ENCODE assay signal across 19 cellular contexts in the genomic region with DNA sequence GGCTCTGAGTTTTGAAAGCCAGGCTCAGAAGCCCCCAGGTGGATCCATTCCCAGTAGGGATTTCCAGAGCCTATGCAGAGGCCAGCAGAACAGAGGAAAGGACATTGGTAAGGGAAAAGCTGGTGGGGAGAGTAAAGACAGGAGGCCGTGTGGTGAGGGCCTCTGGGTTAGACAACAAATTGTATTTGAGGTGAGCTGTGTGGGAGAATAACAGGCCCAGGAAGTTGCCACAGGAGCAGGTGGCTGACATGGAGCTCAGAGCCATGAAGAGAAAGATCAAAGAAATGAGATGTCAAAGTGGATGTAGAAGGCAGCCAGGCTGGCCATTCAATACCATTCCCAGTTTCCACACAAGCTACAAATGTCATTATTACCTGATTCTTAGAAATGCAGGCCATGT. TPM values are rescaled to one million over a fixed set of nuclear protein-coding genes. Genes with fewer than 3 reads are reported as not detected.
DNase-seq lines count a peak whose midpoint lies in the region; ATAC-seq and TF ChIP-seq lines count a peak whose summit lies in the region.
"Had no signal": no experiment of that assay in that cellular context is flagged by ENCODE, and none has a peak within 500 bp of the region (broad histone marks: within the 10 kb centered on the region; RNA-seq: fewer than 3 reads in every experiment).

No MANE protein-coding gene starts in this region.

- CTCF ChIA-PET in activated CD4-positive, alpha-beta memory T cell treated with anti-CD3 and anti-CD28 coated beads, Interleukin-2, amount 10 ng/mL, durations not matched to agents 7 days and 5 days (lab: Charles Lee), result interaction anchor here (0.9 kb wide), 1 partner anchor 86 kb away, joined by 3 read pairs; no protein-coding TSS in a partner anchor
- CTCF ChIA-PET in activated CD4-positive, alpha-beta memory T cell treated with anti-CD3 and anti-CD28 coated beads for 36 hours (lab: Charles Lee), result no interaction called here
- CTCF ChIA-PET in CD4-positive, alpha-beta memory T cell (lab: Charles Lee; ENCODE audit: partially characterized antibody), result interaction anchor here (1.4 to 1.6 kb wide), 2 partner anchors 11 to 86 kb away, joined by 3 to 6 read pairs; no protein-coding TSS in a partner anchor
- CTCF ChIA-PET in T-cell (lab: Charles Lee) (no interaction called here), Calu3 (lab: Charles Lee) (no interaction called here)

- peak overlapping the region; percentile 42 for H3K27ac Mint-ChIP-seq in activated CD4-positive, alpha-beta memory T cell treated with anti-CD3 and anti-CD28 coated beads, Interleukin-2, amount 10 ng/mL, durations not matched to agents 7 days and 5 days
- H3K27ac Mint-ChIP-seq in activated CD4-positive, alpha-beta memory T cell treated with anti-CD3 and anti-CD28 coated beads for 36 hours, result no peak overlapping the region
- peak overlapping the region in 5 of 7 donors; percentile 50 to 86 (median 56) for H3K27ac Mint-ChIP-seq in CD4-positive, alpha-beta memory T cell
- H3K27ac Mint-ChIP-seq in T-cell (peak overlapping the region; percentile 20 to 42), memory B cell (peak overlapping the region; percentile 3), Calu3 (ENCODE audit: unreplicated experiment) (no peak overlapping the region)
- H3K27ac Mint-ChIP-seq: IgD-negative memory B cell had no signal

- no peaks in the 10 kb centered on the region for H3K27me3 Mint-ChIP-seq in activated CD4-positive, alpha-beta memory T cell treated with anti-CD3 and anti-CD28 coated beads, Interleukin-2, amount 10 ng/mL, durations not matched to agents 7 days and 5 days
- H3K27me3 Mint-ChIP-seq in activated CD4-positive, alpha-beta memory T cell treated with anti-CD3 and anti-CD28 coated beads for 36 hours, result no peaks in the 10 kb centered on the region
- no peaks in the 10 kb centered on the region for H3K27me3 Mint-ChIP-seq in CD4-positive, alpha-beta memory T cell
- H3K27me3 Mint-ChIP-seq in T-cell (no peaks in the 10 kb centered on the region), memory B cell (no peaks in the 10 kb centered on the region), Calu3 (ENCODE audit: unreplicated experiment) (no peaks in the 10 kb centered on the region)
- H3K27me3 Mint-ChIP-seq: CD8-positive, alpha-beta memory T cell; IgD-negative memory B cell had no signal

- no peak for TF ChIP-seq CTCF in vagina (IDR thresholded peaks at IDR 0.05)
- no peak for TF ChIP-seq CTCF in Calu3 (IDR thresholded peaks at IDR 0.05; ENCODE audit: unreplicated experiment)

- peaks cover 23% of the 10 kb centered on the region for H3K4me1 Mint-ChIP-seq in activated CD4-positive, alpha-beta memory T cell treated with anti-CD3 and anti-CD28 coated beads, Interleukin-2, amount 10 ng/mL, durations not matched to agents 7 days and 5 days
- H3K4me1 Mint-ChIP-seq in activated CD4-positive, alpha-beta memory T cell treated with anti-CD3 and anti-CD28 coated beads for 36 hours (ENCODE audit: low read depth), result no peaks in the 10 kb centered on the region
- H3K4me1 Mint-ChIP-seq in CD4-positive, alpha-beta memory T cell, result peaks cover 9 to 12% (median 10%) of the 10 kb centered on the region in 4 donors
- H3K4me1 Mint-ChIP-seq in T-cell, result peaks cover 0 to 11% (median 2%) of the 10 kb centered on the region in 3 donors
- no peaks in the 10 kb centered on the region for H3K4me1 Mint-ChIP-seq in memory B cell
- no peaks in the 10 kb centered on the region for H3K4me1 Mint-ChIP-seq in Calu3 (ENCODE audit: low read depth, unreplicated experiment)

- H3K27ac ChIP-seq in CD4-positive, alpha-beta memory T cell (ENCODE audit: low read depth, low read length), result no peak overlapping the region
- H3K27ac ChIP-seq in vagina, result no peak overlapping the region
- H3K27ac ChIP-seq: A549, SJCRH30 had no signal

- no peaks in the 10 kb centered on the region for H3K27me3 ChIP-seq in CD4-positive, alpha-beta memory T cell (ENCODE audit: insufficient read depth, low read length)
- H3K27me3 ChIP-seq in vagina, result no peaks in the 10 kb centered on the region
- H3K27me3 ChIP-seq: SJCRH30 had no signal

- H3K36me3 Mint-ChIP-seq in activated CD4-positive, alpha-beta memory T cell treated with anti-CD3 and anti-CD28 coated beads, Interleukin-2, amount 10 ng/mL, durations not matched to agents 7 days and 5 days (ENCODE audit: low read depth), result peaks cover 79% of the 10 kb centered on the region
- peaks cover 59% of the 10 kb centered on the region for H3K36me3 Mint-ChIP-seq in activated CD4-positive, alpha-beta memory T cell treated with anti-CD3 and anti-CD28 coated beads for 36 hours
- no peaks in the 10 kb centered on the region for H3K36me3 Mint-ChIP-seq in CD4-positive, alpha-beta memory T cell
- H3K36me3 Mint-ChIP-seq in T-cell, result peaks cover 3% of the 10 kb centered on the region
- H3K36me3 Mint-ChIP-seq in memory B cell, result no peaks in the 10 kb centered on the region
- peaks cover 20% of the 10 kb centered on the region for H3K36me3 Mint-ChIP-seq in Calu3 (ENCODE audit: insufficient read depth, unreplicated experiment)
- H3K36me3 Mint-ChIP-seq: IgD-negative memory B cell had no signal

- no peaks in the 10 kb centered on the region for H3K9me3 Mint-ChIP-seq in activated CD4-positive, alpha-beta memory T cell treated with anti-CD3 and anti-CD28 coated beads, Interleukin-2, amount 10 ng/mL, durations not matched to agents 7 days and 5 days
- H3K9me3 Mint-ChIP-seq in activated CD4-positive, alpha-beta memory T cell treated with anti-CD3 and anti-CD28 coated beads for 36 hours, result no peaks in the 10 kb centered on the region
- no peaks in the 10 kb centered on the region for H3K9me3 Mint-ChIP-seq in CD4-positive, alpha-beta memory T cell
- no peaks in the 10 kb centered on the region for H3K9me3 Mint-ChIP-seq in T-cell
- no peaks in the 10 kb centered on the region for H3K9me3 Mint-ChIP-seq in memory B cell
- no peaks in the 10 kb centered on the region for H3K9me3 Mint-ChIP-seq in Calu3 (ENCODE audit: low read depth, unreplicated experiment)
- H3K9me3 Mint-ChIP-seq: CD8-positive, alpha-beta memory T cell; IgD-negative memory B cell had no signal

- DNase-seq in activated CD4-positive, alpha-beta memory T cell treated with anti-CD3 and anti-CD28 coated beads, Interleukin-2, amount 10 ng/mL, durations not matched to agents 7 days and 5 days, result no peak
- no peak for DNase-seq in activated CD4-positive, alpha-beta memory T cell treated with anti-CD3 and anti-CD28 coated beads for 36 hours
- DNase-seq in CD4-positive, alpha-beta memory T cell, result no peak
- DNase-seq in T-cell (no peak), memory B cell (ENCODE audit: low spot score in 2 of 2) (no peak), vagina (ENCODE audit: extremely low spot score in 2 of 2) (no peak), NCI-H2107 treated with DMSO at 0.1 percent for 48 hours (lab: John Stamatoyannopoulos, UW; ENCODE audit: unreplicated experiment) (no peak), Calu3 (no peak)
- DNase-seq: CD8-positive, alpha-beta memory T cell; DMS79; HCEC 1CT; NCI-H1092 treated with DMSO at 0.1 percent for 48 hours; NCI-H146; NCI-H2081; NCI-H446 treated with DMSO at 0.1 percent for 48 hours; SJCRH30 had no signal

- no TSS peak for BruUV-seq in Calu3 (replicated peaks; lab: Mats Ljungman, UMichigan)

- no peak overlapping the region for H3K4me3 ChIP-seq in CD4-positive, alpha-beta memory T cell (ENCODE audit: low read length in 2 of 2)
- no peak overlapping the region for H3K4me3 ChIP-seq in vagina
- H3K4me3 ChIP-seq: A549, SJCRH30 had no signal

- intact Hi-C loops in activated CD4-positive, alpha-beta memory T cell treated with anti-CD3 and anti-CD28 coated beads for 36 hours (cut with micrococcal nuclease), result no loop called here
- intact Hi-C loops in CD4-positive, alpha-beta memory T cell (cut with micrococcal nuclease), result no loop called here
- intact Hi-C loops in vagina (cut with DNase I), result no loop called here
- intact Hi-C loops in Calu3 (cut with micrococcal nuclease; ENCODE audit: unreplicated experiment), result no loop called here

- TF ChIP-seq POLR2A in vagina (IDR thresholded peaks at IDR 0.05), result no peak

- POLR2A ChIA-PET in activated CD4-positive, alpha-beta memory T cell treated with anti-CD3 and anti-CD28 coated beads, Interleukin-2, amount 10 ng/mL, durations not matched to agents 7 days and 5 days (lab: Charles Lee), result interaction anchor here (4.5 kb wide), 1 partner anchor 9 kb away, joined by 23 read pairs; a partner anchor contains a TSS
- POLR2A ChIA-PET in activated CD4-positive, alpha-beta memory T cell treated with anti-CD3 and anti-CD28 coated beads for 36 hours (lab: Charles Lee), result no interaction called here
- POLR2A ChIA-PET in CD4-positive, alpha-beta memory T cell (lab: Charles Lee; ENCODE audit: partially characterized antibody), result interaction anchor here (1.2 kb wide), 1 partner anchor 9 kb away, joined by 4 read pairs; a partner anchor contains a TSS
- POLR2A ChIA-PET in T-cell (lab: Charles Lee), result no interaction called here

- no peaks in the 10 kb centered on the region for H3K9me3 ChIP-seq in CD4-positive, alpha-beta memory T cell (ENCODE audit: control insufficient read depth in 1 of 2, low read length in 2 of 2)
- no peaks in the 10 kb centered on the region for H3K9me3 ChIP-seq in vagina
- H3K9me3 ChIP-seq: A549, SJCRH30 had no signal

- no peak overlapping the region for H3K4me3 Mint-ChIP-seq in activated CD4-positive, alpha-beta memory T cell treated with anti-CD3 and anti-CD28 coated beads, Interleukin-2, amount 10 ng/mL, durations not matched to agents 7 days and 5 days
- no peak overlapping the region for H3K4me3 Mint-ChIP-seq in activated CD4-positive, alpha-beta memory T cell treated with anti-CD3 and anti-CD28 coated beads for 36 hours
- H3K4me3 Mint-ChIP-seq in CD4-positive, alpha-beta memory T cell, result no peak overlapping the region
- H3K4me3 Mint-ChIP-seq in T-cell (no peak overlapping the region), memory B cell (no peak overlapping the region), Calu3 (ENCODE audit: low read depth, unreplicated experiment) (no peak overlapping the region)
- H3K4me3 Mint-ChIP-seq: CD8-positive, alpha-beta memory T cell; IgD-negative memory B cell had no signal

- H3K36me3 ChIP-seq in CD4-positive, alpha-beta memory T cell (ENCODE audit: insufficient read depth, low read length), result no peaks in the 10 kb centered on the region
- H3K36me3 ChIP-seq in vagina, result no peaks in the 10 kb centered on the region

- ATAC-seq in T-cell (replicated peaks in 1 of 4) (no peak), memory B cell (ENCODE audit: low read depth) (no peak)
- ATAC-seq: A549, Panc1 had no signal

- H3K4me1 ChIP-seq in CD4-positive, alpha-beta memory T cell (ENCODE audit: insufficient read depth, low read length), result peaks cover 18% of the 10 kb centered on the region
- H3K4me1 ChIP-seq in vagina, result no peaks in the 10 kb centered on the region
- H3K4me1 ChIP-seq: SJCRH30 had no signal

RNA-seq across cellular contexts. Expression of a gene that starts 8.8 kb away (rescaled TPM):
- total RNA-seq in activated CD4-positive, alpha-beta memory T cell treated with anti-CD3 and anti-CD28 coated beads, Interleukin-2, amount 10 ng/mL, durations not matched to agents 7 days and 5 days, result 100 to 1,000 TPM; 114 to 120 TPM
- 100 to 1,000 TPM in 1 of 2 experiments, 10 to 100 TPM in 1; 90.8 to 102 TPM for total RNA-seq in activated CD4-positive, alpha-beta memory T cell treated with anti-CD3 and anti-CD28 coated beads for 36 hours
- 1 to 10 TPM; 1.7 to 2.9 TPM for total RNA-seq in CD4-positive, alpha-beta memory T cell
- 1 to 10 TPM in 1 of 2 donors, not detected in 1; 1.2 TPM for polyA plus RNA-seq in CD4-positive, alpha-beta memory T cell
- 1 to 10 TPM; 2.7 to 4.7 (median 3.1) TPM for total RNA-seq in T-cell
- total RNA-seq in vagina, result 5.4 TPM
- total RNA-seq in Calu3 (2022), result 63.6 and 66.1 TPM in 2 replicates

Comparison
In these comparisons a context has a peak if more than half of its experiments do, and no peak if none do; other contexts are left out.
1. H3K27ac Mint-ChIP-seq: peak in activated CD4-positive, alpha-beta memory T cell treated with anti-CD3 and anti-CD28 coated beads, Interleukin-2, amount 10 ng/mL, durations not matched to agents 7 days and 5 days (single experiment), CD4-positive, alpha-beta memory T cell (5 of 7), T-cell (2 of 2) and memory B cell (single experiment); none in activated CD4-positive, alpha-beta memory T cell treated with anti-CD3 and anti-CD28 coated beads for 36 hours (single experiment) and Calu3 (single experiment).
2. CTCF ChIA-PET loops: an anchor here in activated CD4-positive, alpha-beta memory T cell treated with anti-CD3 and anti-CD28 coated beads, Interleukin-2, amount 10 ng/mL, durations not matched to agents 7 days and 5 days (0.9 kb wide) and CD4-positive, alpha-beta memory T cell (1.4 to 1.6 kb wide); none called in activated CD4-positive, alpha-beta memory T cell treated with anti-CD3 and anti-CD28 coated beads for 36 hours, T-cell and Calu3.
3. POLR2A ChIA-PET loops: an anchor here in activated CD4-positive, alpha-beta memory T cell treated with anti-CD3 and anti-CD28 coated beads, Interleukin-2, amount 10 ng/mL, durations not matched to agents 7 days and 5 days (4.5 kb wide) and CD4-positive, alpha-beta memory T cell (1.2 kb wide); none called in activated CD4-positive, alpha-beta memory T cell treated with anti-CD3 and anti-CD28 coated beads for 36 hours and T-cell.
4. RNA of a gene that starts 8.8 kb away (total RNA-seq): 114 to 120 TPM in activated CD4-positive, alpha-beta memory T cell treated with anti-CD3 and anti-CD28 coated beads, Interleukin-2, amount 10 ng/mL, durations not matched to agents 7 days and 5 days, 90.8 to 102 TPM in activated CD4-positive, alpha-beta memory T cell treated with anti-CD3 and anti-CD28 coated beads for 36 hours and 63.6 to 66.1 TPM in Calu3; 5.4 TPM in vagina (single experiment), 2.7 to 4.7 TPM in T-cell and 1.7 to 2.9 TPM in CD4-positive, alpha-beta memory T cell; every median in the first group is over 10 times any median in the second.